In the genomic region with DNA sequence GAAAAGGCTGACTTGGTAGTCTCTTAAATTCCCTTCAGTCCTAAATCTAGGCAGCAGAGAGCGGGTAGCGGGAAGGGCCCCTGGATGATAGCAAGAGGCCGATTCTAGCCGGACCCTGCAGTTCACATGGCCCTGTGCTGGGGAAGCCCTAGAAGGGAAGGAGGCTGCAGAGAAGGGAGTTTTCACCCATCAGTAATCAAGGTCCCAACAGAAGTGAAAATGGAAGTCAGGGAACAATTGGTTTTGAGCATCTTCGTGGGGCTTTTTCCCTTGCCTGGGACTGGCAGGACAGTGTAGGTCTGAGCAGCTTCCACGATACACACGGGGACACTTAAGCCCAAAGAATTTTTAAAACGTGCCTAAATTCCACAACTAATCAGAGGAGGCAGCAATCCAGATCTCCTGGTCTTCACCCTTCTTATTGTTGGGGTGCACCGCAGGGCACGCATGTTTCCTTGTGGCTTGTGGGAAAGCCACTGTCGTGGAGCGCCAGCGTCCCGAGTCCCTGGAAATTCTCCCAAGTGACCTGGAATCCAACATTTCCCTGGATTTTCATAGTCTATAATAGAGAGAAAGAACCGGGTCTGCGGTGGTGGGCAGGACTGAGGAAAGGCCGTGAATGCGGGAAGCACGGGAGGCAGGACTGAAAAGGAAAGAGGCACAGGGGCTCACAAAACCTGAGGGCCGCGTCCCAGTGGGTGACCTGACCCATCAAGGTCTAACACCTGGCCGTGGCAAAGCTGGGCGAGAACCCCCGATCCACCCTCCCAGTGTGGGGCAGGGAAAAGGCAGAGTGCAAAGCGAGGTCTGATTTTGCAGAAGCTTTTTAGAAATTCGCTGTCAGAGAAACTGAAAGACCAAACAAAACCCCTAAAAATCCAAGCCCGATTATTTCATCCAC, we compare ENCODE assay signal across 9 cellular contexts. TPM values are rescaled to one million over a fixed set of nuclear protein-coding genes. Genes with fewer than 3 reads are reported as not detected.
A peak's percentile ranks its signal among the peaks of the same experiment; 100 is the strongest.
DNase-seq lines count a peak whose midpoint lies in the region; ATAC-seq, FAIRE-seq and TF ChIP-seq lines count a peak whose summit lies in the region.
"Had no signal": no experiment of that assay in that cellular context is flagged by ENCODE, and none has a peak within 500 bp of the region (broad histone marks: within the 10 kb centered on the region; RNA-seq: fewer than 3 reads in every experiment).

No MANE protein-coding gene starts in this region.

- no peak for FAIRE-seq in kidney (lab: Jason Lieb, UNC)
- FAIRE-seq: A204.1 had no signal

- DNase-seq in NOMO-1 treated with DMSO at 0.1 percent for 48 hours (lab: John Stamatoyannopoulos, UW; ENCODE audit: unreplicated experiment) (peak; percentile 20), NOMO-1 (lab: John Stamatoyannopoulos, UW; ENCODE audit: unreplicated experiment in 2 of 2) (no peak), kidney (no peak), testis (no peak), amniotic stem cell (lab: John Stamatoyannopoulos, UW) (no peak)
- no peak for DNase-seq in activated naive CD8-positive, alpha-beta T cell treated with anti-CD3 and anti-CD28 coated beads for 36 hours

- intact Hi-C loops in kidney (cut with DNase I) (no loop called here), testis (cut with DNase I; ENCODE audit: low total_unique reads) (no loop called here)

- no peaks in the 10 kb centered on the region for H3K9me3 ChIP-seq in kidney (ENCODE audit: control insufficient read depth in 1 of 2, low read length in 2 of 2)
- H3K9me3 ChIP-seq in testis, result no peaks in the 10 kb centered on the region

- 6 to 9% methylated on average over 26 of the region's 27 CpGs for WGBS in testis, 2 donors

- no peak for TF ChIP-seq POLR2A in testis (IDR thresholded peaks at IDR 0.05)

- H3K36me3 ChIP-seq in kidney (ENCODE audit: control insufficient read depth in 1 of 2, insufficient read depth in 2 of 2, low read length in 2 of 2) (no peaks in the 10 kb centered on the region), testis (ENCODE audit: low read depth, missing control alignments) (no peaks in the 10 kb centered on the region)

- H3K4me3 ChIP-seq in kidney (ENCODE audit: low read length in 2 of 2) (peak overlapping the region; percentile 75 to 78), testis (peak overlapping the region; percentile 70 to 71)

- H3K27me3 Mint-ChIP-seq in activated naive CD8-positive, alpha-beta T cell treated with anti-CD3 and anti-CD28 coated beads for 36 hours, result peaks cover 3% of the 10 kb centered on the region

- H3K4me1 ChIP-seq in kidney (ENCODE audit: control insufficient read depth in 1 of 2, insufficient read depth in 1 of 2, low read depth in 1 of 2, low read length in 2 of 2), result peaks cover 24 to 31% of the 10 kb centered on the region in 2 donors
- peaks cover 30% of the 10 kb centered on the region for H3K4me1 ChIP-seq in testis

- H3K36me3 Mint-ChIP-seq in activated naive CD8-positive, alpha-beta T cell treated with anti-CD3 and anti-CD28 coated beads for 36 hours, result no peaks in the 10 kb centered on the region

- peak overlapping the region; percentile 74 to 76 for H3K9ac ChIP-seq in kidney (ENCODE audit: low read length in 2 of 2)

- ATAC-seq in HG03280 (IDR thresholded peaks at IDR 0.05; ENCODE audit: unreplicated experiment), result no peak
- ATAC-seq in GM21576 (IDR thresholded peaks at IDR 0.05; ENCODE audit: unreplicated experiment), result no peak

- H3K27me3 ChIP-seq in testis, result no peaks in the 10 kb centered on the region

- H3K9me3 Mint-ChIP-seq in activated naive CD8-positive, alpha-beta T cell treated with anti-CD3 and anti-CD28 coated beads for 36 hours, result no peaks in the 10 kb centered on the region

- H3K27ac ChIP-seq in kidney (ENCODE audit: low read depth in 2 of 2, low read length in 2 of 2) (peak overlapping the region in 1 of 2 donors; percentile 51), testis (peak overlapping the region; percentile 24 to 72)

- no peak for TF ChIP-seq CTCF in kidney (IDR thresholded peaks at IDR 0.05; ENCODE audit: borderline replicate concordance, extremely low read depth, insufficient read depth)
- TF ChIP-seq CTCF in testis (IDR thresholded peaks at IDR 0.05), result no peak

- peak overlapping the region; percentile 61 for H3K27ac Mint-ChIP-seq in activated naive CD8-positive, alpha-beta T cell treated with anti-CD3 and anti-CD28 coated beads for 36 hours

- peak overlapping the region; percentile 76 for H3K4me3 Mint-ChIP-seq in activated naive CD8-positive, alpha-beta T cell treated with anti-CD3 and anti-CD28 coated beads for 36 hours

- peaks cover 11% of the 10 kb centered on the region for H3K4me1 Mint-ChIP-seq in activated naive CD8-positive, alpha-beta T cell treated with anti-CD3 and anti-CD28 coated beads for 36 hours

RNA-seq across cellular contexts. Expression of gene OAF, which starts 0.8 kb away (rescaled TPM):
- total RNA-seq in activated naive CD8-positive, alpha-beta T cell treated with anti-CD3 and anti-CD28 coated beads for 36 hours, result 1 to 10 TPM; 3.0 to 3.6 TPM
- 48.2 TPM for total RNA-seq in kidney
- polyA plus RNA-seq in kidney (ENCODE audit: insufficient read depth, low read depth, low replicate concordance), result 78.1 TPM
- total RNA-seq in testis, result 10 to 100 TPM in 1 of 2 donors, 1 to 10 TPM in 1; 8.5 to 11.0 TPM
- polyA plus RNA-seq in testis (ENCODE audit: insufficient read depth, low read depth, low replicate concordance), result 22.6 TPM

RNA-seq across cellular contexts. Expression of gene POU2F3, which starts 29.9 kb away (rescaled TPM):
- total RNA-seq in activated naive CD8-positive, alpha-beta T cell treated with anti-CD3 and anti-CD28 coated beads for 36 hours, result not detected
- total RNA-seq in kidney (0.85 TPM), testis (under 1 TPM; 0.16 to 0.31 TPM)
- polyA plus RNA-seq in kidney (ENCODE audit: insufficient read depth, low read depth, low replicate concordance) (1.2 TPM), testis (ENCODE audit: insufficient read depth, low read depth, low replicate concordance) (0.49 TPM)
